In genomic region chr5:80963521-80963895, GRCh38 we compare ENCODE assay signal across 1 cellular context.
TF ChIP-seq lines count a peak whose summit lies in the region.

No MANE protein-coding gene starts in this region.

TF ChIP-seq in HEK293, 187 proteins besides CTCF, POLR2A, EP300 and RAD21 (continued from another document):
- TF ChIP-seq ZNF518A (tag by site-specific recombination; conservative IDR thresholded peaks at IDR 0.05; ENCODE audit: low read depth) (0 out of 2 replicates have a peak, but pooled peaks have one; percentile 12), ZNF514 (tag by site-specific recombination; IDR thresholded peaks at IDR 0.05) (no peak), WT1 (tag by site-specific recombination; IDR thresholded peaks at IDR 0.05) (0 out of 2 replicates have a peak, but pooled peaks have one; percentile 12), ZNF404 (tag by site-specific recombination; IDR thresholded peaks at IDR 0.05) (no peak), PRDM1 (tag by site-specific recombination; IDR thresholded peaks at IDR 0.05) (no peak), ZNF433 (tag by site-specific recombination; IDR thresholded peaks at IDR 0.05; ENCODE audit: low read depth) (no peak), ZXDB (tag by site-specific recombination; IDR thresholded peaks at IDR 0.05) (peak; percentile 45; the same call in 1 of the 2 replicates), ZNF266 (tag by site-specific recombination; IDR thresholded peaks at IDR 0.05; ENCODE audit: low read depth) (no peak), BCL6B (tag by site-specific recombination; IDR thresholded peaks at IDR 0.05) (peak; percentile 37; the same call in 1 of the 2 replicates), INSM2 (tag by site-specific recombination; IDR thresholded peaks at IDR 0.05) (no peak), TCF7L2 (IDR thresholded peaks at IDR 0.05; ENCODE audit: borderline replicate concordance, low read depth, low read length) (peak; percentile 69), ZNF18 (tag by site-specific recombination; IDR thresholded peaks at IDR 0.05) (no peak), ZNF37A (tag by site-specific recombination; IDR thresholded peaks at IDR 0.05) (no peak), ZNF501 (tag by site-specific recombination; IDR thresholded peaks at IDR 0.05) (no peak), ZSCAN30 (tag by site-specific recombination; IDR thresholded peaks at IDR 0.05) (no peak), ZNF248 (tag by site-specific recombination; IDR thresholded peaks at IDR 0.05) (no peak), FEZF1 (tag by site-specific recombination; IDR thresholded peaks at IDR 0.05) (peak; percentile 58; the same call in 1 of the 2 replicates), GLI2 (tag by site-specific recombination; IDR thresholded peaks at IDR 0.05; ENCODE audit: borderline replicate concordance, low read depth) (peak; percentile 19; the same call in 1 of the 2 replicates), HOXD13 (CRISPR knock-in tag; IDR thresholded peaks at IDR 0.05; ENCODE audit: borderline replicate concordance) (no peak; the same call in 1 of the 2 replicates), ZNF23 (tag by site-specific recombination; IDR thresholded peaks at IDR 0.05; ENCODE audit: borderline replicate concordance) (no peak), IKZF3 (tag by site-specific recombination; IDR thresholded peaks at IDR 0.05) (no peak), ZNF626 (tag by site-specific recombination; IDR thresholded peaks at IDR 0.05) (peak; percentile 20; the same call in 1 of the 2 replicates), PRDM4 (tag by site-specific recombination; IDR thresholded peaks at IDR 0.05) (peak; percentile 46; the same call in 1 of the 2 replicates), OSR2 (tag by site-specific recombination; IDR thresholded peaks at IDR 0.05) (peak; percentile 20; the same call in 1 of the 2 replicates), GLI4 (tag by site-specific recombination; IDR thresholded peaks at IDR 0.05) (no peak), YY1 (tag by site-specific recombination; IDR thresholded peaks at IDR 0.05) (no peak), OVOL3 (tag by site-specific recombination; IDR thresholded peaks at IDR 0.05) (peak; percentile 69; the same call in 1 of the 2 replicates), ZNF843 (tag by site-specific recombination; IDR thresholded peaks at IDR 0.05) (peak; percentile 84), ZNF175 (tag by site-specific recombination; IDR thresholded peaks at IDR 0.05) (no peak), ZFP37 (tag by site-specific recombination; IDR thresholded peaks at IDR 0.05) (0 out of 2 replicates have a peak, but pooled peaks have one; percentile 47), KLF9 (tag by site-specific recombination; IDR thresholded peaks at IDR 0.05; ENCODE audit: low read depth) (no peak), ZNF558 (tag by site-specific recombination; IDR thresholded peaks at IDR 0.05) (peak; percentile 39; the same call in 1 of the 2 replicates), ZNF510 (tag by site-specific recombination; IDR thresholded peaks at IDR 0.05; ENCODE audit: insufficient replicate concordance) (no peak), ZNF10 (tag by site-specific recombination; IDR thresholded peaks at IDR 0.05) (peak; percentile 44; the same call in 1 of the 2 replicates)
TF ChIP-seq in HEK293: peak in this region for 15.
